Comparison of ENCODE assay signal across 8 cellular contexts in the genomic region with DNA sequence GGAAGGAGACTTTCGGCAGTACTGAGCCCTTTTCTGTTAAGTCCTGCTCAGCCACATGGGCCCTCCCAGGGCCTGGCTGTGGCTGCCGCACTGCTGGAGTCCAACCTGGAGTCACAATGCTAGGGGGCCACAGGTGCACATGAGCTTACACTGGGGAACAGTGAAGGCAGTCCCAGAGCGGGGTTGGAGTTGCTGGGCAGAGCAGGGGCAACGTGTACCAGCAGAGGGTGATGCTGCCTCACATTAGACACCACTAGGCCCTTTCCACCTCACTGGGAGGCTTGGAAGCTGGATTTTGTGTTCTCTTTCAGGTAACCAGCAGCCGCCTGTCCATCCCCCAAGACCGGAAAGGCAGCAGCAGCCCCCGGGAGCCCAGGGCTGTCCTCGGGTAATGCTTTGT. TPM values are rescaled to one million over a fixed set of nuclear protein-coding genes. Genes with fewer than 3 reads are reported as not detected.
"Had no signal": no experiment of that assay in that cellular context is flagged by ENCODE, and none has a peak within 500 bp of the region (broad histone marks: within the 10 kb centered on the region; RNA-seq: fewer than 3 reads in every experiment).

No MANE protein-coding gene starts in this region.

RNA-seq across cellular contexts. Expression of gene CXorf49B, which starts 2.5 kb away (rescaled TPM):
- total RNA-seq: HT-29, IMR-90, M059J, OCI-LY7, PC-9, Right ventricle myocardium superior, SJSA1, T-cell had no signal
- polyA plus RNA-seq: IMR-90 had no signal

RNA-seq across cellular contexts. Expression of gene CXorf49, which starts 47.5 kb away (rescaled TPM):
- total RNA-seq: HT-29, IMR-90, M059J, OCI-LY7, PC-9, Right ventricle myocardium superior, SJSA1, T-cell had no signal
- polyA plus RNA-seq: IMR-90 had no signal
